In genomic region chr22:41578818-41579217, GRCh38 we compare ENCODE assay signal across 25 cellular contexts. TPM values are rescaled to one million over a fixed set of nuclear protein-coding genes. Genes with fewer than 3 reads are reported as not detected.
"Had no signal": no experiment of that assay in that cellular context is flagged by ENCODE, and none has a peak within 500 bp of the region (broad histone marks: within the 10 kb centered on the region; RNA-seq: fewer than 3 reads in every experiment).

No MANE protein-coding gene starts in this region.

- H3K27ac ChIP-seq: esophagus squamous epithelium, left lung, lower lobe of right lung, prostate gland, sigmoid colon, stomach, thyroid gland, vagina had no signal

- DNase-seq: effector CD8-positive, alpha-beta T cell; erythroblast; esophagus squamous epithelium; foreskin melanocyte; glutamatergic neuron; heart right ventricle; hippocampal formation; left cardiac atrium; left lung; lower lobe of right lung; natural killer cell; sigmoid colon; stimulated activated CD4-positive, alpha-beta T cell treated with anti-CD3 and anti-CD28 coated beads, Interleukin-2, amount 100 ng/mL, for 24 hours; stimulated activated CD4-positive, alpha-beta T cell treated with anti-CD3 and anti-CD28 coated beads, Interleukin-4, amount 100 ng/mL, for 24 hours; stimulated activated naive CD4-positive, alpha-beta T cell treated with Interleukin-2 at 50 U/mL for 16 hours; stomach; thyroid gland; trophoblast cell had no signal

- H3K9me3 ChIP-seq: esophagus squamous epithelium, heart right ventricle, left lung, lower lobe of right lung, prostate gland, right atrium auricular region, sigmoid colon, stomach, thyroid gland, vagina had no signal

- FAIRE-seq: colon, islet of Langerhans had no signal

- H3K4me3 Mint-ChIP-seq: natural killer cell; neural crest cell; stimulated activated effector memory CD8-positive, alpha-beta T cell treated with anti-CD3 and anti-CD28 coated beads, Interleukin-12 subunit alpha, Interleukin-12 subunit beta, amount 100 ng/mL, for 72 hours had no signal

- H3K4me3 ChIP-seq: esophagus squamous epithelium, heart right ventricle, left lung, lower lobe of right lung, prostate gland, right atrium auricular region, sigmoid colon, stomach, thyroid gland, vagina had no signal

- H3K27me3 ChIP-seq: esophagus squamous epithelium, heart right ventricle, left lung, right atrium auricular region, sigmoid colon, stomach, thyroid gland, vagina had no signal

- H3K27ac Mint-ChIP-seq: natural killer cell; stimulated activated effector memory CD8-positive, alpha-beta T cell treated with anti-CD3 and anti-CD28 coated beads, Interleukin-12 subunit alpha, Interleukin-12 subunit beta, amount 100 ng/mL, for 72 hours had no signal

- H3K36me3 Mint-ChIP-seq: natural killer cell had no signal

- H3K9me3 Mint-ChIP-seq: natural killer cell; neural crest cell; stimulated activated effector memory CD8-positive, alpha-beta T cell treated with anti-CD3 and anti-CD28 coated beads, Interleukin-12 subunit alpha, Interleukin-12 subunit beta, amount 100 ng/mL, for 72 hours had no signal

- H3K4me1 ChIP-seq: left lung, prostate gland, thyroid gland had no signal

- H3K4me1 Mint-ChIP-seq: natural killer cell; stimulated activated effector memory CD8-positive, alpha-beta T cell treated with anti-CD3 and anti-CD28 coated beads, Interleukin-12 subunit alpha, Interleukin-12 subunit beta, amount 100 ng/mL, for 72 hours had no signal

- ATAC-seq: left cardiac atrium; left lung; lower lobe of right lung; natural killer cell; stimulated activated effector memory CD8-positive, alpha-beta T cell treated with anti-CD3 and anti-CD28 coated beads, Interleukin-12 subunit alpha, Interleukin-12 subunit beta, amount 100 ng/mL, for 72 hours had no signal

RNA-seq across cellular contexts. Expression of gene CSDC2, which starts 18.0 kb away (rescaled TPM):
- total RNA-seq: natural killer cell had no signal
